In genomic region chr6:1313755-1314503, GRCh38 we compare ENCODE assay signal across 9 cellular contexts. TPM values are rescaled to one million over a fixed set of nuclear protein-coding genes. Genes with fewer than 3 reads are reported as not detected.
DNase-seq lines count a peak whose midpoint lies in the region; ATAC-seq and TF ChIP-seq lines count a peak whose summit lies in the region.
"Had no signal": no experiment of that assay in that cellular context is flagged by ENCODE, and none has a peak within 500 bp of the region (broad histone marks: within the 10 kb centered on the region; RNA-seq: fewer than 3 reads in every experiment).

No MANE protein-coding gene starts in this region.

- intact Hi-C loops in stomach (cut with DNase I; ENCODE audit: low total_unique reads) = no loop called here

- TF ChIP-seq POLR2A in stomach (IDR thresholded peaks at IDR 0.05) = peak in 1 of 4 donors; percentile 19

- no peaks in the 10 kb centered on the region for H3K36me3 ChIP-seq in hepatocyte (replicated peaks; ENCODE audit: insufficient read depth, low read depth)
- no peaks in the 10 kb centered on the region for H3K36me3 ChIP-seq in stomach

- no peaks in the 10 kb centered on the region for H3K9me3 ChIP-seq in hepatocyte (ENCODE audit: low read depth)
- H3K9me3 ChIP-seq in stomach = no peaks in the 10 kb centered on the region

- peak; percentile 58 for ATAC-seq in WTC11

- WGBS in hepatocyte (ENCODE audit: low lambda C conversion rate, missing lambda C conversion rate) = 9% methylated on average over 37 of the region's 46 CpGs
- WGBS in stomach, 5 donors = 3 to 10% (median 4%) methylated on average over 23 to 46 of the region's 46 CpGs

- H3K4me1 ChIP-seq in hepatocyte (ENCODE audit: insufficient read depth) (peaks cover 12% of the 10 kb centered on the region), stomach (peaks cover 5 to 47% (median 37%) of the 10 kb centered on the region in 4 donors)

- peak overlapping the region; percentile 27 for H3K4me3 ChIP-seq in hepatocyte
- H3K4me3 ChIP-seq in stomach = peak overlapping the region; percentile 51 to 64 (median 54)

- no peaks in the 10 kb centered on the region for H3K9me3 Mint-ChIP-seq in activated T-cell treated with anti-CD3 and anti-CD28 coated beads, Interleukin-2, amount 50 U/mL, for 24 hours
- no peaks in the 10 kb centered on the region for H3K9me3 Mint-ChIP-seq in WTC11

- POLR2A ChIA-PET in WTC11 (lab: Charles Lee) = no interaction called here

- peaks cover 64% of the 10 kb centered on the region for H3K27me3 Mint-ChIP-seq in activated T-cell treated with anti-CD3 and anti-CD28 coated beads, Interleukin-2, amount 50 U/mL, for 24 hours
- peaks cover 87% of the 10 kb centered on the region for H3K27me3 Mint-ChIP-seq in WTC11 (ENCODE audit: low read depth)

- peak overlapping the region; percentile 26 for H3K4me3 Mint-ChIP-seq in activated T-cell treated with anti-CD3 and anti-CD28 coated beads, Interleukin-2, amount 50 U/mL, for 24 hours
- H3K4me3 Mint-ChIP-seq in WTC11 = peak overlapping the region; percentile 62

- CTCF ChIA-PET in WTC11 (lab: Charles Lee) = interaction anchor here (1.1 to 3.9 kb wide), 3 partner anchors 45 to 238 kb away, joined by 3 to 24 read pairs (median 9); no protein-coding TSS in a partner anchor

- H3K27ac ChIP-seq in hepatocyte = no peak overlapping the region
- H3K27ac ChIP-seq in stomach = peak overlapping the region; percentile 80 to 91 (median 88)

- H3K27me3 ChIP-seq in hepatocyte (peaks cover 49% of the 10 kb centered on the region), stomach (peaks cover 0 to 74% (median 30%) of the 10 kb centered on the region in 3 donors)

- H4K20me1 ChIP-seq in hepatocyte (ENCODE audit: insufficient read depth, poor library complexity, severe bottlenecking) = no peaks in the 10 kb centered on the region

- TF ChIP-seq EP300 in stomach (IDR thresholded peaks at IDR 0.05) = no peak

- DNase-seq in activated T-cell treated with anti-CD3 and anti-CD28 coated beads, Interleukin-2, amount 50 U/mL, for 24 hours = no peak
- DNase-seq in activated T-cell treated with anti-CD3 and anti-CD28 coated beads, Interleukin-2, amount 50 U/mL, for 1 hour = no peak
- peak; percentile 75 for DNase-seq in WTC11 (ENCODE audit: low spot score)
- DNase-seq in hepatocyte (ENCODE audit: low spot score) = peak; percentile 87
- peak; percentile 75 for DNase-seq in stomach
- no peak for DNase-seq in superior temporal gyrus (ENCODE audit: extremely low spot score)
- no peak for DNase-seq in NOMO-1 treated with DMSO at 0.1 percent for 48 hours (lab: John Stamatoyannopoulos, UW; ENCODE audit: unreplicated experiment)
- DNase-seq in AML-193 (lab: John Stamatoyannopoulos, UW) = no peak

- H3K4me2 ChIP-seq in hepatocyte = peak overlapping the region; percentile 87

- H3K79me2 ChIP-seq in hepatocyte = peaks cover 16% of the 10 kb centered on the region

- TF ChIP-seq CTCF in WTC11 (IDR thresholded peaks at IDR 0.05) = peak; percentile 52
- peak; percentile 43 for TF ChIP-seq CTCF in hepatocyte (IDR thresholded peaks at IDR 0.05; ENCODE audit: poor library complexity)
- peak in 3 of 7 experiments; percentile 46 to 78 (median 74) for TF ChIP-seq CTCF in stomach (IDR thresholded peaks at IDR 0.05)

- H3K27ac Mint-ChIP-seq in activated T-cell treated with anti-CD3 and anti-CD28 coated beads, Interleukin-2, amount 50 U/mL, for 24 hours = peak overlapping the region; percentile 69
- no peak overlapping the region for H3K27ac Mint-ChIP-seq in WTC11

- H3K36me3 Mint-ChIP-seq in activated T-cell treated with anti-CD3 and anti-CD28 coated beads, Interleukin-2, amount 50 U/mL, for 24 hours (ENCODE audit: low read depth) = no peaks in the 10 kb centered on the region
- peaks cover 2% of the 10 kb centered on the region; the same call in 1 of the 2 replicates for H3K36me3 Mint-ChIP-seq in WTC11

- no peaks in the 10 kb centered on the region for H3K9me2 ChIP-seq in hepatocyte (replicated peaks; ENCODE audit: insufficient read depth)

- H2AFZ ChIP-seq in hepatocyte = no peak overlapping the region

- peaks cover 27% of the 10 kb centered on the region for H3K4me1 Mint-ChIP-seq in activated T-cell treated with anti-CD3 and anti-CD28 coated beads, Interleukin-2, amount 50 U/mL, for 24 hours (ENCODE audit: low read depth)
- H3K4me1 Mint-ChIP-seq in WTC11 = peaks cover 35% of the 10 kb centered on the region

TF ChIP-seq in WTC11, 78 proteins besides CTCF, POLR2A, EP300 and RAD21 (continues in another document):
- TF ChIP-seq NFATC4 (CRISPR knock-in tag; IDR thresholded peaks at IDR 0.05) = no peak
- no peak for TF ChIP-seq FOXP1 (CRISPR knock-in tag; IDR thresholded peaks at IDR 0.05; ENCODE audit: borderline replicate concordance)
- no peak for TF ChIP-seq ATF3 (CRISPR knock-in tag; conservative IDR thresholded peaks at IDR 0.05)
- no peak for TF ChIP-seq KAT7 (CRISPR knock-in tag; IDR thresholded peaks at IDR 0.05; ENCODE audit: borderline replicate concordance)
- TF ChIP-seq TP53 (CRISPR knock-in tag; IDR thresholded peaks at IDR 0.05) = no peak
- TF ChIP-seq ZNF532 (CRISPR knock-in tag; IDR thresholded peaks at IDR 0.05; ENCODE audit: borderline replicate concordance) = no peak
- TF ChIP-seq RELA (CRISPR knock-in tag; IDR thresholded peaks at IDR 0.05; ENCODE audit: borderline replicate concordance) = no peak
- TF ChIP-seq OVOL2 (CRISPR knock-in tag; IDR thresholded peaks at IDR 0.05; ENCODE audit: borderline replicate concordance) = no peak
- no peak for TF ChIP-seq IRF1 (CRISPR knock-in tag; IDR thresholded peaks at IDR 0.05)
- TF ChIP-seq ZBTB43 (CRISPR knock-in tag; IDR thresholded peaks at IDR 0.05) = no peak
- TF ChIP-seq ESRRA (CRISPR knock-in tag; IDR thresholded peaks at IDR 0.05; ENCODE audit: borderline replicate concordance) = no peak
- no peak for TF ChIP-seq ZNF121 (CRISPR knock-in tag; IDR thresholded peaks at IDR 0.05)
- no peak for TF ChIP-seq NFE2L1 (CRISPR knock-in tag; IDR thresholded peaks at IDR 0.05)
- TF ChIP-seq E2F1 (CRISPR knock-in tag; IDR thresholded peaks at IDR 0.05) = no peak
- TF ChIP-seq TCF7 (CRISPR knock-in tag; IDR thresholded peaks at IDR 0.05; ENCODE audit: low read depth) = no peak

RNA-seq across cellular contexts. Expression of gene FOXQ1, which starts 2.0 kb away (rescaled TPM):
- total RNA-seq in WTC11 (2021) (0.25 to 0.35 TPM (median 0.30 TPM) in 3 replicates), hepatocyte (12.8 and 14.2 TPM in 2 replicates), stomach (10 to 100 TPM in 4 of 5 donors, not detected in 1; 13.4 to 97.7 (median 38.2) TPM)
- polyA plus RNA-seq in hepatocyte (15.1 and 25.9 TPM in 2 replicates), stomach (10 to 100 TPM; 11.7 to 95.6 (median 17.4) TPM)
- total RNA-seq: RPMI7951 had no signal

Comparison
In these comparisons a context has a peak if more than half of its experiments do, and no peak if none do; other contexts are left out.
1. DNase-seq: peak in WTC11 (single experiment), hepatocyte (single experiment) and stomach (single experiment); none in activated T-cell treated with anti-CD3 and anti-CD28 coated beads, Interleukin-2, amount 50 U/mL, for 24 hours (single experiment), activated T-cell treated with anti-CD3 and anti-CD28 coated beads, Interleukin-2, amount 50 U/mL, for 1 hour (single experiment), superior temporal gyrus (single experiment), NOMO-1 treated with DMSO at 0.1 percent for 48 hours (single experiment) and AML-193 (0 of 2).